ENCODE assay signal across 16 cellular contexts in the genomic region with DNA sequence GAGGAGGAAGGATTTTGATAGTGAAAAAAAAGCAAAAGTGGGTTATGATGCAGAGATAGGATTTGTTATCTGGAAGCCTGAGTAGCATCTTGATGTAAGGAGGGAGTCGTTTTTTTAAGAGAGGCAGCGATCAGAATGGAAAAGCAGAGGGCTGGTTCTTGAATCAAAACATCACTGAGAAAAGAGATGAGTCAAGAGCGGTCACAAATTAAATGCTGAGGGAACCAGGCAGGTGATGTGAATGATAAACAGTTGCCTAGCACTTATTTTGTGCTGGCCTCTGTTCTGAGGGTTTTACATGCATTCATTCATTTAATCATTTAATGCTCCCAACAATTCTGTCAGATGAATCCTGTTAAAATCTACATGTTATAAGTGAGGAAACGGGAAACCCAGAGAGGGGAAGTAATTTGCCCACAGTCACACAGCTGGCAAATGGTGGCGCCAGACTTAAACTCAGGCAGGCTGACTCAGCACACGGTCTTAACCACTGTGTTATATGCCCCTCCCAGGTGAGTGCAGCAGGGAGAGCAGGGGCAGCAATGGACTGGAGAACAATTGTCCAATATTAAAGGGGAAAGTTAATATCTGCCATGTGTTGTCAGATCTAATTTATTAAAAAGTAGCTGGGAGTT. TPM values are rescaled to one million over a fixed set of nuclear protein-coding genes. Genes with fewer than 3 reads are reported as not detected.
DNase-seq lines count a peak whose midpoint lies in the region; ATAC-seq and TF ChIP-seq lines count a peak whose summit lies in the region.
"Had no signal": no experiment of that assay in that cellular context is flagged by ENCODE, and none has a peak within 500 bp of the region (broad histone marks: within the 10 kb centered on the region; RNA-seq: fewer than 3 reads in every experiment).

No MANE protein-coding gene starts in this region.

- no peak overlapping the region for H3K27ac ChIP-seq in GM23338 (ENCODE audit: low read depth)
- H3K27ac ChIP-seq: KMS-11, tibial artery had no signal

- no peak; the same call in 2 of the 3 replicates for ATAC-seq in GM23338
- ATAC-seq in GM21576 (IDR thresholded peaks at IDR 0.05; ENCODE audit: unreplicated experiment): no peak
- ATAC-seq: Panc1 had no signal

- no peak overlapping the region; the same call in 1 of the 2 replicates for H2AFZ ChIP-seq in GM23338

- no peak overlapping the region for H3K27ac Mint-ChIP-seq in GM23338

- H3K27me3 Mint-ChIP-seq in GM23338 (ENCODE audit: insufficient read depth, low read depth, poor library complexity): peaks cover 5% of the 10 kb centered on the region

- H3K36me3 Mint-ChIP-seq in GM23338 (ENCODE audit: low read depth): no peaks in the 10 kb centered on the region

- H3K79me2 ChIP-seq in GM23338 (replicated peaks; ENCODE audit: insufficient read depth): no peaks in the 10 kb centered on the region

- no peaks in the 10 kb centered on the region for H3F3A ChIP-seq in GM23338 (replicated peaks; ENCODE audit: low read depth)

- no peak overlapping the region for H3K4me3 Mint-ChIP-seq in GM23338

- H3K9me3 Mint-ChIP-seq in GM23338: 0 out of 3 replicates have a peak, but pooled peaks cover 4% of the 10 kb centered on the region

- TF ChIP-seq CTCF in GM23338 (conservative IDR thresholded peaks at IDR 0.05; ENCODE audit: low read depth in 2 of 2): 0 out of 4 replicates have a peak, but pooled peaks of 1 of the 2 experiments have one; percentile 10

- H3K36me3 ChIP-seq in GM23338 (ENCODE audit: insufficient read depth): no peaks in the 10 kb centered on the region
- H3K36me3 ChIP-seq: tibial artery had no signal

- no peaks in the 10 kb centered on the region for H3K4me1 ChIP-seq in GM23338 (ENCODE audit: insufficient read depth)
- H3K4me1 ChIP-seq: tibial artery had no signal

- no peak overlapping the region for H3K4me2 ChIP-seq in GM23338
- H3K4me2 ChIP-seq: KMS-11 had no signal

- H3K4me1 Mint-ChIP-seq in GM23338: no peaks in the 10 kb centered on the region

- no peaks in the 10 kb centered on the region for H4K20me1 ChIP-seq in GM23338 (replicated peaks; ENCODE audit: insufficient read depth)

- DNase-seq in NOMO-1 (lab: John Stamatoyannopoulos, UW; ENCODE audit: unreplicated experiment in 2 of 2) (peak; percentile 6 to 30), NOMO-1 treated with dmso at 0.1 percent for 144 hours (lab: John Stamatoyannopoulos, UW; ENCODE audit: unreplicated experiment) (no peak), GM23338 (ENCODE audit: low spot score) (peak; percentile 4), SKM-1 treated with dmso at 0.1 percent for 144 hours (lab: John Stamatoyannopoulos, UW; ENCODE audit: unreplicated experiment) (peak; percentile 14), kidney tubule cell (ENCODE audit: low spot score) (peak; percentile 10), HT-29 (ENCODE audit: low spot score) (no peak), NCI-H1694 treated with DMSO at 0.1 percent for 48 hours (lab: John Stamatoyannopoulos, UW) (no peak)
- DNase-seq: mesendoderm, NCI-H2107, nucleus accumbens, small intestine, tibial artery had no signal

- 0 out of 2 replicates have a peak, but pooled peaks cover 3% of the 10 kb centered on the region for H3K27me3 ChIP-seq in GM23338 (ENCODE audit: insufficient read depth)
- H3K27me3 ChIP-seq: tibial artery had no signal

- peaks cover 10% of the 10 kb centered on the region; the same call in 1 of the 2 replicates for H3K9me2 ChIP-seq in GM23338 (ENCODE audit: insufficient read depth)

- no peak overlapping the region for H3K4me3 ChIP-seq in GM23338
- H3K4me3 ChIP-seq: tibial artery had no signal

TF ChIP-seq in GM23338, 12 proteins besides CTCF, POLR2A, EP300 and RAD21 (continues in another document):
- TF ChIP-seq EZH2 (IDR thresholded peaks at IDR 0.05; ENCODE audit: low read depth, unreplicated experiment) (no peak), NANOG (IDR thresholded peaks at IDR 0.05; ENCODE audit: borderline replicate concordance) (no peak), EZH2phosphoT487 (IDR thresholded peaks at IDR 0.05; ENCODE audit: unreplicated experiment) (no peak), STAT1 (IDR thresholded peaks at IDR 0.05; ENCODE audit: unreplicated experiment) (no peak), POLR2AphosphoS5 (IDR thresholded peaks at IDR 0.05; ENCODE audit: low read depth) (no peak), ZNF114 (CRISPR knock-in tag; IDR thresholded peaks at IDR 0.05) (no peak), JUNB (IDR thresholded peaks at IDR 0.05; ENCODE audit: unreplicated experiment) (no peak), ZNF462 (CRISPR knock-in tag; IDR thresholded peaks at IDR 0.05) (no peak), ZNF331 (CRISPR knock-in tag; IDR thresholded peaks at IDR 0.05; ENCODE audit: low read depth) (no peak)
- TF ChIP-seq, protein P1, sequence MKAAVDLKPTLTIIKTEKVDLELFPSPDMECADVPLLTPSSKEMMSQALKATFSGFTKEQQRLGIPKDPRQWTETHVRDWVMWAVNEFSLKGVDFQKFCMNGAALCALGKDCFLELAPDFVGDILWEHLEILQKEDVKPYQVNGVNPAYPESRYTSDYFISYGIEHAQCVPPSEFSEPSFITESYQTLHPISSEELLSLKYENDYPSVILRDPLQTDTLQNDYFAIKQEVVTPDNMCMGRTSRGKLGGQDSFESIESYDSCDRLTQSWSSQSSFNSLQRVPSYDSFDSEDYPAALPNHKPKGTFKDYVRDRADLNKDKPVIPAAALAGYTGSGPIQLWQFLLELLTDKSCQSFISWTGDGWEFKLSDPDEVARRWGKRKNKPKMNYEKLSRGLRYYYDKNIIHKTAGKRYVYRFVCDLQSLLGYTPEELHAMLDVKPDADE (IDR thresholded peaks at IDR 0.05): no peak

RNA-seq across cellular contexts. Expression of gene SIGLECL1, which starts 21.4 kb away (rescaled TPM):
- total RNA-seq in GM23338 (2014; rRNA removed; shearing (Covaris generic)): not detected in 2 replicates
- not detected in 2 replicates for polyA plus RNA-seq in GM23338 (2016; fragmentation: Nextera tagmentation; extraction: Ambion mirVana)
- not detected in 2 replicates for total RNA-seq in HT-29 (2014; rRNA removed; shearing (Covaris generic))
- total RNA-seq: astrocyte had no signal
- polyA plus RNA-seq: small intestine had no signal

RNA-seq across cellular contexts. Expression of gene IGLON5, which starts 39.1 kb away (rescaled TPM):
- total RNA-seq in GM23338 (2014; rRNA removed; shearing (Covaris generic)): 29.1 and 29.4 TPM in 2 replicates
- 5.0 and 5.4 TPM in 2 replicates for polyA plus RNA-seq in GM23338 (2016; fragmentation: Nextera tagmentation; extraction: Ambion mirVana)
- total RNA-seq in HT-29 (2014; rRNA removed; shearing (Covaris generic)): not detected in 2 replicates

RNA-seq across cellular contexts. Expression of gene CD33, which starts 47.4 kb away (rescaled TPM):
- 0.12 and 0.45 TPM in 2 replicates for total RNA-seq in GM23338 (2014; rRNA removed; shearing (Covaris generic))
- 0.30 TPM in 1 of 2 replicates, not detected in the other for polyA plus RNA-seq in GM23338 (2016; fragmentation: Nextera tagmentation; extraction: Ambion mirVana)
- total RNA-seq in HT-29 (2014; rRNA removed; shearing (Covaris generic)): not detected in 2 replicates
- total RNA-seq: astrocyte had no signal

Comparison
In these comparisons a context has a peak if more than half of its experiments do, and no peak if none do; other contexts are left out.
1. DNase-seq: peak in NOMO-1 (2 of 2), GM23338 (single experiment), SKM-1 treated with dmso at 0.1 percent for 144 hours (single experiment) and kidney tubule cell (single experiment); none in NOMO-1 treated with dmso at 0.1 percent for 144 hours (single experiment), HT-29 (single experiment) and NCI-H1694 treated with DMSO at 0.1 percent for 48 hours (single experiment).
2. RNA of gene IGLON5, which starts 39.1 kb away (total RNA-seq): 29.1 to 29.4 TPM in GM23338; not detected in HT-29; every median in the first group is over 10 times any median in the second.